ENCODE assay signal across 12 cellular contexts in the genomic region with DNA sequence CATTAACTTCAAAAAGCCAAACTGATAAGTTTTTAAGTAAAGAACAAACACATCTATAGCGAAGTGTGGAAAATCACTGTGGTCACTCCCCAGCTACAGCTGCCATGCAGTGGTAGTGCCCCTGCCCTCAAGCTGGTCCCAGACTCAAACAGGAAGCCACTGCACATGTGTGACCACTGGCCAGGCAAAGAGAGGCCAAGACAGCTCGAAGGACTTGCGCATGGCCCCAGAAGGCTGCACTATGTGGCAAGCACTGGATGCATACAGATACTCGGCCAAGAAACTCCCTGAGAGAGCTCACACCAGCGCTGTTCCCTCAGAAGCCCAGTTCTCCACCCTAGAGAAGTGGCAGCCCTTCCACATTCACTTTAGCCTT.
DNase-seq lines count a peak whose midpoint lies in the region; ATAC-seq and TF ChIP-seq lines count a peak whose summit lies in the region.
"Had no signal": no experiment of that assay in that cellular context is flagged by ENCODE, and none has a peak within 500 bp of the region (broad histone marks: within the 10 kb centered on the region; RNA-seq: fewer than 3 reads in every experiment).

No MANE protein-coding gene starts in this region.

- DNase-seq in activated CD4-positive, alpha-beta T cell treated with anti-CD3 and anti-CD28 coated beads, Interleukin-2, amount 10 ng/mL, durations not matched to agents 7 days and 5 days = no peak
- no peak for DNase-seq in activated CD4-positive, alpha-beta T cell treated with anti-CD3 and anti-CD28 coated beads, Interleukin-2, amount 50 U/mL, for 48 hours
- no peak for DNase-seq in activated naive CD8-positive, alpha-beta T cell treated with anti-CD3 and anti-CD28 coated beads, Interleukin-2, amount 50 U/mL, for 24 hours
- DNase-seq in right cardiac atrium (peak; percentile 68 to 82 (median 79)), AML-193 (lab: John Stamatoyannopoulos, UW) (no peak), mammary epithelial cell (no peak)
- no peak for DNase-seq in stimulated activated naive CD8-positive, alpha-beta T cell treated with anti-CD3 and anti-CD28 coated beads, Interleukin-15, amount 100 ng/mL, for 72 hours
- DNase-seq: activated B cell treated with CpG ODN at 0.5 μM for 24 hours; caudate nucleus; MM.1S; NK-92 treated with Interleukin-12 subunit alpha and Interleukin-12 subunit beta, amount 100 ng/mL, for 24 hours had no signal

- H4K20me1 ChIP-seq in mammary epithelial cell (ENCODE audit: insufficient read depth, low read length) = peaks cover 36% of the 10 kb centered on the region

- intact Hi-C loops in right cardiac atrium (cut with DNase I) = loop anchor here in 1 of 4 donors (10.0 kb wide), 1 partner anchor 77 kb away; no protein-coding TSS in a partner anchor
- intact Hi-C loops in mammary epithelial cell (cut with micrococcal nuclease) = loop anchor here (2.0 kb wide), 1 partner anchor 35 kb away; no protein-coding TSS in a partner anchor

- H3K4me1 ChIP-seq in right cardiac atrium (ENCODE audit: control insufficient read depth, insufficient read depth, low read length) = peaks cover 48% of the 10 kb centered on the region
- peaks cover 49% of the 10 kb centered on the region for H3K4me1 ChIP-seq in mammary epithelial cell (ENCODE audit: insufficient read depth, low read length)

- no peak overlapping the region for H3K4me2 ChIP-seq in mammary epithelial cell (ENCODE audit: insufficient read depth, low read depth, low read length)

- WGBS in right cardiac atrium = 54% methylated on average over 5 of the region's 5 CpGs
- WGBS in mammary epithelial cell (ENCODE audit: low coverage, missing lambda C conversion rate) = 73% methylated on average over 5 of the region's 5 CpGs

- no peak overlapping the region for H3K4me3 ChIP-seq in right cardiac atrium (ENCODE audit: low read length)
- H3K4me3 ChIP-seq in mammary epithelial cell (replicated peaks in 1 of 3; ENCODE audit: insufficient read depth in 1 of 3, low read depth in 2 of 3, low read length in 3 of 3) = no peak overlapping the region

- TF ChIP-seq CTCF in mammary epithelial cell (conservative IDR thresholded peaks at IDR 0.05 in 1 of 2, IDR thresholded peaks at IDR 0.05 in 1 of 2; ENCODE audit: extremely low read depth in 1 of 2, insufficient read depth in 1 of 2, low read depth in 1 of 2, low read length in 2 of 2) = no peak

- H3K27me3 Mint-ChIP-seq in activated CD4-positive, alpha-beta T cell treated with anti-CD3 and anti-CD28 coated beads, Interleukin-2, amount 10 ng/mL, durations not matched to agents 7 days and 5 days = no peaks in the 10 kb centered on the region
- no peaks in the 10 kb centered on the region for H3K27me3 Mint-ChIP-seq in activated naive CD8-positive, alpha-beta T cell treated with anti-CD3 and anti-CD28 coated beads, Interleukin-2, amount 50 U/mL, for 24 hours
- H3K27me3 Mint-ChIP-seq in stimulated activated naive CD8-positive, alpha-beta T cell treated with anti-CD3 and anti-CD28 coated beads, Interleukin-15, amount 100 ng/mL, for 72 hours = no peaks in the 10 kb centered on the region
- H3K27me3 Mint-ChIP-seq: activated B cell treated with CpG ODN at 0.5 μM for 24 hours had no signal

- H3K9ac ChIP-seq in mammary epithelial cell (ENCODE audit: insufficient read depth, low read length) = no peak overlapping the region

- POLR2A ChIA-PET in activated CD4-positive, alpha-beta T cell treated with anti-CD3 and anti-CD28 coated beads, Interleukin-2, amount 10 ng/mL, durations not matched to agents 7 days and 5 days (lab: Charles Lee) = no interaction called here

- peak overlapping the region; percentile 84 for H3K27ac Mint-ChIP-seq in activated CD4-positive, alpha-beta T cell treated with anti-CD3 and anti-CD28 coated beads, Interleukin-2, amount 10 ng/mL, durations not matched to agents 7 days and 5 days
- peak overlapping the region; percentile 90 for H3K27ac Mint-ChIP-seq in activated naive CD8-positive, alpha-beta T cell treated with anti-CD3 and anti-CD28 coated beads, Interleukin-2, amount 50 U/mL, for 24 hours
- peak overlapping the region; percentile 64 to 70 for H3K27ac Mint-ChIP-seq in stimulated activated naive CD8-positive, alpha-beta T cell treated with anti-CD3 and anti-CD28 coated beads, Interleukin-15, amount 100 ng/mL, for 72 hours

- H3K4me1 Mint-ChIP-seq in activated CD4-positive, alpha-beta T cell treated with anti-CD3 and anti-CD28 coated beads, Interleukin-2, amount 10 ng/mL, durations not matched to agents 7 days and 5 days = peaks cover 87% of the 10 kb centered on the region
- peaks cover 92% of the 10 kb centered on the region for H3K4me1 Mint-ChIP-seq in activated naive CD8-positive, alpha-beta T cell treated with anti-CD3 and anti-CD28 coated beads, Interleukin-2, amount 50 U/mL, for 24 hours
- H3K4me1 Mint-ChIP-seq in stimulated activated naive CD8-positive, alpha-beta T cell treated with anti-CD3 and anti-CD28 coated beads, Interleukin-15, amount 100 ng/mL, for 72 hours = peaks cover 97% of the 10 kb centered on the region

- H3K27me3 ChIP-seq in right cardiac atrium (ENCODE audit: control insufficient read depth, insufficient read depth) (no peaks in the 10 kb centered on the region), mammary epithelial cell (ENCODE audit: insufficient read depth, low read length) (no peaks in the 10 kb centered on the region)

- H3K27ac ChIP-seq in right cardiac atrium (ENCODE audit: low read length) (no peak overlapping the region), mammary epithelial cell (ENCODE audit: insufficient read depth, low read depth, low read length) (no peak overlapping the region)

- peaks cover 97% of the 10 kb centered on the region for H3K79me2 ChIP-seq in mammary epithelial cell (ENCODE audit: insufficient read depth, low read length)

- peaks cover 7% of the 10 kb centered on the region for H3K36me3 Mint-ChIP-seq in activated CD4-positive, alpha-beta T cell treated with anti-CD3 and anti-CD28 coated beads, Interleukin-2, amount 10 ng/mL, durations not matched to agents 7 days and 5 days (ENCODE audit: low read depth)
- H3K36me3 Mint-ChIP-seq in activated naive CD8-positive, alpha-beta T cell treated with anti-CD3 and anti-CD28 coated beads, Interleukin-2, amount 50 U/mL, for 24 hours (ENCODE audit: low read depth) = peaks cover 5% of the 10 kb centered on the region

- CTCF ChIA-PET in activated CD4-positive, alpha-beta T cell treated with anti-CD3 and anti-CD28 coated beads, Interleukin-2, amount 10 ng/mL, durations not matched to agents 7 days and 5 days (lab: Charles Lee) = interaction anchor here (0.9 to 1.8 kb wide), 2 partner anchors 10 to 11 kb away, joined by 3 to 6 read pairs; no protein-coding TSS in a partner anchor
- CTCF ChIA-PET in mammary epithelial cell (lab: Charles Lee; ENCODE audit: low non-redundant PET) = no interaction called here

- no peaks in the 10 kb centered on the region for H3K9me3 Mint-ChIP-seq in activated CD4-positive, alpha-beta T cell treated with anti-CD3 and anti-CD28 coated beads, Interleukin-2, amount 10 ng/mL, durations not matched to agents 7 days and 5 days
- H3K9me3 Mint-ChIP-seq in activated naive CD8-positive, alpha-beta T cell treated with anti-CD3 and anti-CD28 coated beads, Interleukin-2, amount 50 U/mL, for 24 hours = no peaks in the 10 kb centered on the region
- H3K9me3 Mint-ChIP-seq in stimulated activated naive CD8-positive, alpha-beta T cell treated with anti-CD3 and anti-CD28 coated beads, Interleukin-15, amount 100 ng/mL, for 72 hours = no peaks in the 10 kb centered on the region
- H3K9me3 Mint-ChIP-seq: activated B cell treated with CpG ODN at 0.5 μM for 24 hours had no signal

- no peak for ATAC-seq in activated naive CD8-positive, alpha-beta T cell treated with anti-CD3 and anti-CD28 coated beads, Interleukin-2, amount 50 U/mL, for 24 hours
- peak; percentile 57 to 73 for ATAC-seq in right cardiac atrium
- no peak for ATAC-seq in stimulated activated naive CD8-positive, alpha-beta T cell treated with anti-CD3 and anti-CD28 coated beads, Interleukin-15, amount 100 ng/mL, for 72 hours
- ATAC-seq in GM21786 (IDR thresholded peaks at IDR 0.05; ENCODE audit: unreplicated experiment) = no peak

- no peaks in the 10 kb centered on the region for H3K36me3 ChIP-seq in mammary epithelial cell (ENCODE audit: insufficient read depth, low read length)

- in situ Hi-C loops in mammary epithelial cell (cut with MboI; ENCODE audit: low sequenced_read_pairs in 2 of 2) = no loop called here

- H3K4me3 Mint-ChIP-seq in activated CD4-positive, alpha-beta T cell treated with anti-CD3 and anti-CD28 coated beads, Interleukin-2, amount 10 ng/mL, durations not matched to agents 7 days and 5 days = peak overlapping the region; percentile 28
- H3K4me3 Mint-ChIP-seq in activated naive CD8-positive, alpha-beta T cell treated with anti-CD3 and anti-CD28 coated beads, Interleukin-2, amount 50 U/mL, for 24 hours = peak overlapping the region; percentile 40
- H3K4me3 Mint-ChIP-seq in stimulated activated naive CD8-positive, alpha-beta T cell treated with anti-CD3 and anti-CD28 coated beads, Interleukin-15, amount 100 ng/mL, for 72 hours = peak overlapping the region; percentile 56 to 62

- H2AFZ ChIP-seq in mammary epithelial cell (ENCODE audit: low read depth, low read length) = no peak overlapping the region

- H3K9me3 ChIP-seq in right cardiac atrium (ENCODE audit: control insufficient read depth, low read length) (no peaks in the 10 kb centered on the region), mammary epithelial cell (replicated peaks; ENCODE audit: insufficient read depth, low read length) (no peaks in the 10 kb centered on the region)

- no TSS peak for BruUV-seq in mammary epithelial cell (replicated peaks; lab: Mats Ljungman, UMichigan)

- dilution Hi-C loops in mammary epithelial cell (cut with HindIII; ENCODE audit: low sequenced_read_pairs) = no loop called here

Comparison
In these comparisons a context has a peak if more than half of its experiments do, and no peak if none do; other contexts are left out.
1. DNase-seq: peak in right cardiac atrium (3 of 3); none in activated CD4-positive, alpha-beta T cell treated with anti-CD3 and anti-CD28 coated beads, Interleukin-2, amount 10 ng/mL, durations not matched to agents 7 days and 5 days (single experiment), activated CD4-positive, alpha-beta T cell treated with anti-CD3 and anti-CD28 coated beads, Interleukin-2, amount 50 U/mL, for 48 hours (0 of 2), activated naive CD8-positive, alpha-beta T cell treated with anti-CD3 and anti-CD28 coated beads, Interleukin-2, amount 50 U/mL, for 24 hours (single experiment), stimulated activated naive CD8-positive, alpha-beta T cell treated with anti-CD3 and anti-CD28 coated beads, Interleukin-15, amount 100 ng/mL, for 72 hours (0 of 2), AML-193 (0 of 2) and mammary epithelial cell (single experiment).
2. ATAC-seq: peak in right cardiac atrium (2 of 2); none in activated naive CD8-positive, alpha-beta T cell treated with anti-CD3 and anti-CD28 coated beads, Interleukin-2, amount 50 U/mL, for 24 hours (single experiment), stimulated activated naive CD8-positive, alpha-beta T cell treated with anti-CD3 and anti-CD28 coated beads, Interleukin-15, amount 100 ng/mL, for 72 hours (single experiment) and GM21786 (single experiment).
3. Peak in every context shown above with its lines, with median percentiles within 50 percentile points of each other: H3K27ac Mint-ChIP-seq and H3K4me3 Mint-ChIP-seq.